ENCODE assay signal across 16 cellular contexts in the genomic region with DNA sequence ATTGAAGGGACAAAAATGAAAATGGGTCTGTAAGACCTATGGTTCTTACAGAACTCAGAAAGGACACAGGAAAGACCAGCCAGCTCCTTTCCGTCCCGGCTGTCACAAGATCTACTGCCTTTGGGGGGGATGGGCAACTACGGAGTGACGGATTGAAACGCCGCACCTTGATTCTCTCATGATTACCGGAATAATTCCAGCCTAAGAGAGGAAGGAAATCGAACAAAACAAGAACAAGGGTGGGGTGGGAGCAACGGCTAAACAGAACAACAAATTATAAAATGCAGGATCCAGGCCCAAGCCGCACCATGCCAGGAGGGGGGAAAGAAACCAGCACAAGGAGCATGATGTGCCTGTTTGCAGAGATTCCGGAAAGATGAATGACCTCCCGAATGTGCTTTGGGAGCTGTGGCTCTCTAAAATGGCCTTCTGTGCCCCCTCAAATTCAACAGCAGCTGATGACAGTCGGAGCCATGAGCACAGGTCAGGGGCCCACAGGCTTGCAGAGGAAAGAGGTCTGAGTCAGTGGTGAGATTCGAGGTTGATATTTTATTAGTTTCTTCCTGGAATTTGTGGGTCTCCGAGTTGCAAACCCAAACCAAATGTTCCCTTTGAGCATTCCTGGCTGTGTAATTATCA.
DNase-seq lines count a peak whose midpoint lies in the region; ATAC-seq and TF ChIP-seq lines count a peak whose summit lies in the region.
"Had no signal": no experiment of that assay in that cellular context is flagged by ENCODE, and none has a peak within 500 bp of the region (broad histone marks: within the 10 kb centered on the region; RNA-seq: fewer than 3 reads in every experiment).

No MANE protein-coding gene starts in this region.

- no peaks in the 10 kb centered on the region for H3K36me3 ChIP-seq in left ventricle myocardium inferior
- no peaks in the 10 kb centered on the region for H3K36me3 ChIP-seq in lower lobe of right lung
- no peaks in the 10 kb centered on the region for H3K36me3 ChIP-seq in smooth muscle cell (ENCODE audit: low read depth)
- H3K36me3 ChIP-seq in WERI-Rb-1, result no peaks in the 10 kb centered on the region

- no peak overlapping the region for H3K9ac ChIP-seq in smooth muscle cell (ENCODE audit: low read depth)
- H3K9ac ChIP-seq: KMS-11 had no signal

- H3K27me3 ChIP-seq in left ventricle myocardium inferior (ENCODE audit: low read depth), result no peaks in the 10 kb centered on the region
- no peaks in the 10 kb centered on the region for H3K27me3 ChIP-seq in lower lobe of right lung (ENCODE audit: low read depth)
- H3K27me3 ChIP-seq in smooth muscle cell (ENCODE audit: low read depth), result no peaks in the 10 kb centered on the region
- no peaks in the 10 kb centered on the region for H3K27me3 ChIP-seq in WERI-Rb-1 (ENCODE audit: insufficient read depth, low read depth, severe bottlenecking)

- H3K27ac ChIP-seq in left ventricle myocardium inferior (replicated peaks), result peak overlapping the region; percentile 84
- H3K27ac ChIP-seq in lower lobe of right lung, result peak overlapping the region; percentile 64
- H3K27ac ChIP-seq in smooth muscle cell (ENCODE audit: low read depth), result no peak overlapping the region
- H3K27ac ChIP-seq in WERI-Rb-1, result no peak overlapping the region
- H3K27ac ChIP-seq: C4-2B, KMS-11 had no signal

- H3K36me3 Mint-ChIP-seq in osteocyte (ENCODE audit: unreplicated experiment), result no peaks in the 10 kb centered on the region

- H4K20me1 ChIP-seq in smooth muscle cell (ENCODE audit: low read depth), result no peaks in the 10 kb centered on the region

- 70% methylated on average over 15 of the region's 15 CpGs for WGBS in smooth muscle cell (ENCODE audit: low lambda C conversion rate)

- H3K4me1 Mint-ChIP-seq in osteocyte (ENCODE audit: unreplicated experiment), result peaks cover 28% of the 10 kb centered on the region

- H3K4me1 ChIP-seq in left ventricle myocardium inferior (peaks cover 27% of the 10 kb centered on the region), lower lobe of right lung (peaks cover 19% of the 10 kb centered on the region), smooth muscle cell (ENCODE audit: low read depth) (no peaks in the 10 kb centered on the region)

- H3K4me3 ChIP-seq in left ventricle myocardium inferior (no peak overlapping the region), lower lobe of right lung (no peak overlapping the region), smooth muscle cell (no peak overlapping the region), WERI-Rb-1 (ENCODE audit: low read depth, low read length) (no peak overlapping the region)

- no peak overlapping the region for H3K4me3 Mint-ChIP-seq in osteocyte (ENCODE audit: unreplicated experiment)

- no peak overlapping the region for H3K4me2 ChIP-seq in smooth muscle cell
- H3K4me2 ChIP-seq: KMS-11 had no signal

- no peak overlapping the region for H3K27ac Mint-ChIP-seq in osteocyte (ENCODE audit: unreplicated experiment)

- H3F3A ChIP-seq in smooth muscle cell (ENCODE audit: low read depth), result no peaks in the 10 kb centered on the region

- peak overlapping the region; percentile 58 for H2AFZ ChIP-seq in smooth muscle cell (ENCODE audit: low read depth)

- ATAC-seq in Right ventricle myocardium inferior (no peak), lower lobe of right lung (no peak), HG03457 (IDR thresholded peaks at IDR 0.05; ENCODE audit: unreplicated experiment) (no peak)

- intact Hi-C loops in left ventricle myocardium inferior (cut with micrococcal nuclease) (no loop called here), Right ventricle myocardium inferior (cut with DNase I) (no loop called here), lower lobe of right lung (cut with DNase I) (no loop called here)

- H3K79me2 ChIP-seq in smooth muscle cell (ENCODE audit: low read depth), result no peaks in the 10 kb centered on the region

- H3K27me3 Mint-ChIP-seq in osteocyte (ENCODE audit: unreplicated experiment), result no peaks in the 10 kb centered on the region

- H3K9me3 ChIP-seq in left ventricle myocardium inferior (replicated peaks) (peaks cover under 1% of the 10 kb centered on the region), lower lobe of right lung (no peaks in the 10 kb centered on the region), smooth muscle cell (replicated peaks; ENCODE audit: low read depth) (no peaks in the 10 kb centered on the region), WERI-Rb-1 (ENCODE audit: severe bottlenecking) (no peaks in the 10 kb centered on the region)

- no peak for DNase-seq in left ventricle myocardium inferior
- no peak for DNase-seq in Right ventricle myocardium inferior (ENCODE audit: missing footprints)
- DNase-seq in dermis blood vessel endothelial cell, result peak; percentile 15
- DNase-seq in lower lobe of right lung, result no peak
- DNase-seq in smooth muscle cell (lab: John Stamatoyannopoulos, UW; ENCODE audit: unreplicated experiment), result no peak
- no peak for DNase-seq in WERI-Rb-1
- no peak for DNase-seq in osteocyte (ENCODE audit: extremely low spot score, unreplicated experiment)
- DNase-seq: COR-L47, DMS153, NCI-H1092 treated with DMSO at 0.1 percent for 48 hours, NCI-H1694 treated with DMSO at 0.1 percent for 48 hours, NCI-H446, SHP77 had no signal

- H3K9me3 Mint-ChIP-seq in osteocyte (ENCODE audit: unreplicated experiment), result no peaks in the 10 kb centered on the region

- TF ChIP-seq CTCF in left ventricle myocardium inferior (IDR thresholded peaks at IDR 0.05; ENCODE audit: borderline replicate concordance) (no peak), lower lobe of right lung (IDR thresholded peaks at IDR 0.05) (no peak), smooth muscle cell (IDR thresholded peaks at IDR 0.05; ENCODE audit: borderline replicate concordance, insufficient read depth, poor library complexity, severe bottlenecking) (no peak), WERI-Rb-1 (IDR thresholded peaks at IDR 0.05; ENCODE audit: low read depth, low read length) (no peak), osteocyte (IDR thresholded peaks at IDR 0.05) (no peak)

Comparison
In these comparisons a context has a peak if more than half of its experiments do, and no peak if none do; other contexts are left out.
1. H3K27ac ChIP-seq: peak in left ventricle myocardium inferior (single experiment) and lower lobe of right lung (single experiment); none in smooth muscle cell (single experiment) and WERI-Rb-1 (single experiment).